ENCODE assay signal across 10 cellular contexts in genomic region chr1:229186373-229187056, GRCh38.
DNase-seq lines count a peak whose midpoint lies in the region; ATAC-seq and TF ChIP-seq lines count a peak whose summit lies in the region.
"Had no signal": no experiment of that assay in that cellular context is flagged by ENCODE, and none has a peak within 500 bp of the region (broad histone marks: within the 10 kb centered on the region; RNA-seq: fewer than 3 reads in every experiment).

No MANE protein-coding gene starts in this region.

- peak; percentile 42 for DNase-seq in activated naive CD8-positive, alpha-beta T cell treated with anti-CD3 and anti-CD28 coated beads, Interleukin-2, amount 10 ng/mL, durations not matched to agents 7 days and 5 days
- DNase-seq in Kasumi-1 (lab: John Stamatoyannopoulos, UW), result no peak
- DNase-seq in kidney tubule cell (ENCODE audit: low spot score), result no peak
- no peak for DNase-seq in HFFc6
- no peak for DNase-seq in gastrocnemius medialis
- DNase-seq: brain microvascular endothelial cell; naive thymus-derived CD8-positive, alpha-beta T cell had no signal

- no peaks in the 10 kb centered on the region for H3K4me1 ChIP-seq in gastrocnemius medialis

- H3K27me3 Mint-ChIP-seq in activated naive CD8-positive, alpha-beta T cell treated with anti-CD3 and anti-CD28 coated beads, Interleukin-2, amount 10 ng/mL, durations not matched to agents 7 days and 5 days, result peaks cover 11% of the 10 kb centered on the region
- H3K27me3 Mint-ChIP-seq in HFFc6 (ENCODE audit: insufficient read depth), result no peaks in the 10 kb centered on the region; the same call in 1 of the 2 replicates
- H3K27me3 Mint-ChIP-seq: naive thymus-derived CD8-positive, alpha-beta T cell had no signal

- TF ChIP-seq CTCF in HFFc6 (IDR thresholded peaks at IDR 0.05) (no peak), gastrocnemius medialis (IDR thresholded peaks at IDR 0.05 in 4 of 5, conservative IDR thresholded peaks at IDR 0.05 in 1 of 5) (no peak)

- H3K9me3 ChIP-seq in gastrocnemius medialis, result no peaks in the 10 kb centered on the region

- no peaks in the 10 kb centered on the region for H3K36me3 Mint-ChIP-seq in activated naive CD8-positive, alpha-beta T cell treated with anti-CD3 and anti-CD28 coated beads, Interleukin-2, amount 10 ng/mL, durations not matched to agents 7 days and 5 days
- no peaks in the 10 kb centered on the region for H3K36me3 Mint-ChIP-seq in HFFc6 (ENCODE audit: low read depth)
- H3K36me3 Mint-ChIP-seq: naive thymus-derived CD8-positive, alpha-beta T cell had no signal

- POLR2A ChIA-PET in activated naive CD8-positive, alpha-beta T cell treated with anti-CD3 and anti-CD28 coated beads, Interleukin-2, amount 10 ng/mL, durations not matched to agents 7 days and 5 days (lab: Charles Lee), result interaction anchor here (1.1 to 1.6 kb wide), 2 partner anchors 39 to 56 kb away, joined by 4 to 5 read pairs; no protein-coding TSS in a partner anchor

- in situ Hi-C loops in gastrocnemius medialis (cut with MboI; ENCODE audit: low sequenced_read_pairs in 4 of 4), result no loop called here

- TF ChIP-seq POLR2A in gastrocnemius medialis (IDR thresholded peaks at IDR 0.05), result no peak

- no peaks in the 10 kb centered on the region for H3K9me3 Mint-ChIP-seq in activated naive CD8-positive, alpha-beta T cell treated with anti-CD3 and anti-CD28 coated beads, Interleukin-2, amount 10 ng/mL, durations not matched to agents 7 days and 5 days
- peaks cover 6% of the 10 kb centered on the region for H3K9me3 Mint-ChIP-seq in HFFc6
- H3K9me3 Mint-ChIP-seq: naive thymus-derived CD8-positive, alpha-beta T cell had no signal

- H3K27ac Mint-ChIP-seq in activated naive CD8-positive, alpha-beta T cell treated with anti-CD3 and anti-CD28 coated beads, Interleukin-2, amount 10 ng/mL, durations not matched to agents 7 days and 5 days, result peak overlapping the region; percentile 84
- no peak overlapping the region for H3K27ac Mint-ChIP-seq in HFFc6
- H3K27ac Mint-ChIP-seq: naive thymus-derived CD8-positive, alpha-beta T cell had no signal

- peaks cover 18% of the 10 kb centered on the region for H3K4me1 Mint-ChIP-seq in activated naive CD8-positive, alpha-beta T cell treated with anti-CD3 and anti-CD28 coated beads, Interleukin-2, amount 10 ng/mL, durations not matched to agents 7 days and 5 days
- peaks cover 16% of the 10 kb centered on the region for H3K4me1 Mint-ChIP-seq in HFFc6 (ENCODE audit: low read depth)

- H3K27me3 ChIP-seq in gastrocnemius medialis, result no peaks in the 10 kb centered on the region
- H3K27me3 ChIP-seq: brain microvascular endothelial cell had no signal

- intact Hi-C loops in gastrocnemius medialis (cut with DNase I; ENCODE audit: low total_unique reads), result no loop called here

- no peak overlapping the region for H3K4me3 ChIP-seq in gastrocnemius medialis

- peak overlapping the region; percentile 21 for H3K4me3 Mint-ChIP-seq in activated naive CD8-positive, alpha-beta T cell treated with anti-CD3 and anti-CD28 coated beads, Interleukin-2, amount 10 ng/mL, durations not matched to agents 7 days and 5 days
- no peak overlapping the region; the same call in 1 of the 2 replicates for H3K4me3 Mint-ChIP-seq in HFFc6
- H3K4me3 Mint-ChIP-seq: naive thymus-derived CD8-positive, alpha-beta T cell had no signal

- H3K27ac ChIP-seq in gastrocnemius medialis, result no peak overlapping the region
- H3K27ac ChIP-seq: brain microvascular endothelial cell had no signal

- peak; percentile 99 for ATAC-seq in GM18511 (IDR thresholded peaks at IDR 0.05; ENCODE audit: unreplicated experiment)
- peak; percentile 81 for ATAC-seq in GM19467 (IDR thresholded peaks at IDR 0.05; ENCODE audit: unreplicated experiment)
- peak; percentile 92 for ATAC-seq in HG03097 (IDR thresholded peaks at IDR 0.05; ENCODE audit: low FRiP score, unreplicated experiment)
- peak; percentile 99 for ATAC-seq in activated naive CD8-positive, alpha-beta T cell treated with anti-CD3 and anti-CD28 coated beads, Interleukin-2, amount 10 ng/mL, durations not matched to agents 7 days and 5 days (ENCODE audit: low read depth)
- no peak for ATAC-seq in gastrocnemius medialis
- ATAC-seq: naive thymus-derived CD8-positive, alpha-beta T cell had no signal

- no peaks in the 10 kb centered on the region for H3K36me3 ChIP-seq in gastrocnemius medialis
- H3K36me3 ChIP-seq: brain microvascular endothelial cell had no signal

Comparison
In these comparisons a context has a peak if more than half of its experiments do, and no peak if none do; other contexts are left out.
1. ATAC-seq: peak in GM18511 (single experiment), GM19467 (single experiment), HG03097 (single experiment) and activated naive CD8-positive, alpha-beta T cell treated with anti-CD3 and anti-CD28 coated beads, Interleukin-2, amount 10 ng/mL, durations not matched to agents 7 days and 5 days (single experiment); none in gastrocnemius medialis (0 of 2).